In the genomic region with DNA sequence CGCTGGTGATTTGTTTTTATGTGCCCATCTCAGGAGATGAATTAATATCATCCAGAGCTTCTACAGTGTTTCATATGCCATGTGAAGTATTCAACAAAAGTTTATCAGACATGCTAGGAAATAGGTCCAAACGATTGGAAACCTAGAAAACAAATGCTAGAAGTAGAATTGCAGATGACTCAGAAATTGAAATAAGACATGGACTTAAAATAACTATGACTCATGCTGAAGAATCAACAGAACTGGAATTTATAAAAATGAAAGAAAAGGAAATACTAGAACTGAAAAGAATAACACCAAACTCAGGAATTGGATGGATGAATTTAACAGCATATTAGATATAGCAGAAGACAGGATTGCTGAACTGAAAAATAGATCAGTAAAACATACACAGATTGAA, we compare ENCODE assay signal across 17 cellular contexts.
DNase-seq lines count a peak whose midpoint lies in the region; ATAC-seq, FAIRE-seq and TF ChIP-seq lines count a peak whose summit lies in the region.
"Had no signal": no experiment of that assay in that cellular context is flagged by ENCODE, and none has a peak within 500 bp of the region (broad histone marks: within the 10 kb centered on the region; RNA-seq: fewer than 3 reads in every experiment).

No MANE protein-coding gene starts in this region.

- TF ChIP-seq CTCF in epithelial cell of esophagus (IDR thresholded peaks at IDR 0.05; ENCODE audit: insufficient read depth, low read depth, low read length, missing control alignments) (no peak), osteocyte (IDR thresholded peaks at IDR 0.05) (no peak)

- no peaks in the 10 kb centered on the region for H3K36me3 Mint-ChIP-seq in osteocyte (ENCODE audit: unreplicated experiment)
- H3K36me3 Mint-ChIP-seq: activated naive CD4-positive, alpha-beta T cell treated with anti-CD3 and anti-CD28 coated beads, Interleukin-2, amount 50 U/mL, for 24 hours; CD4-positive, alpha-beta memory T cell had no signal

- no peak for FAIRE-seq in RCC 7860 (lab: Jason Lieb, UNC)
- FAIRE-seq: K562, small intestine had no signal

- no peaks in the 10 kb centered on the region for H3K9me3 ChIP-seq in neuronal stem cell (replicated peaks in 1 of 2; ENCODE audit: control insufficient read depth in 2 of 2, insufficient read depth in 1 of 2, low read depth in 1 of 2, low read length in 2 of 2)
- H3K9me3 ChIP-seq: suprapubic skin had no signal

- H3K4me3 ChIP-seq in epithelial cell of esophagus (ENCODE audit: low read length) = no peak overlapping the region
- H3K4me3 ChIP-seq in neuronal stem cell (ENCODE audit: low read length in 2 of 2) = no peak overlapping the region
- H3K4me3 ChIP-seq: heart right ventricle, K562, suprapubic skin had no signal

- H3K4me1 Mint-ChIP-seq in osteocyte (ENCODE audit: unreplicated experiment) = peaks cover 22% of the 10 kb centered on the region
- H3K4me1 Mint-ChIP-seq: activated naive CD4-positive, alpha-beta T cell treated with anti-CD3 and anti-CD28 coated beads, Interleukin-2, amount 50 U/mL, for 24 hours; CD4-positive, alpha-beta memory T cell; nephron progenitor cell had no signal

- peak overlapping the region; percentile 12 for H3K4me3 Mint-ChIP-seq in osteocyte (ENCODE audit: unreplicated experiment)
- H3K4me3 Mint-ChIP-seq: activated naive CD4-positive, alpha-beta T cell treated with anti-CD3 and anti-CD28 coated beads, Interleukin-2, amount 50 U/mL, for 24 hours; CD4-positive, alpha-beta memory T cell; nephron progenitor cell had no signal

- no peak overlapping the region for H3K4me2 ChIP-seq in neuronal stem cell (ENCODE audit: insufficient read depth, low read length, poor library complexity, severe bottlenecking)

- H2BK120ac ChIP-seq in neuronal stem cell (ENCODE audit: low read depth, low read length) = no peak overlapping the region

- DNase-seq in GM04504 (ENCODE audit: low read depth) (peak; percentile 13), RCC 7860 (ENCODE audit: low spot score) (peak; percentile 42), epithelial cell of esophagus (ENCODE audit: low read depth) (peak; percentile 51), osteocyte (ENCODE audit: extremely low spot score, unreplicated experiment) (no peak), neuronal stem cell (ENCODE audit: low spot score) (no peak), NCI-H2107 treated with DMSO at 0.1 percent for 48 hours (lab: John Stamatoyannopoulos, UW; ENCODE audit: unreplicated experiment) (no peak), iPS-NIHi11 (ENCODE audit: low spot score) (no peak)
- DNase-seq: CD4-positive, alpha-beta memory T cell; heart right ventricle; NCI-H2029; nephron progenitor cell; small intestine; WERI-Rb-1 had no signal

- no peaks in the 10 kb centered on the region for H3K4me1 ChIP-seq in neuronal stem cell (ENCODE audit: control insufficient read depth in 2 of 2, insufficient read depth in 1 of 2, low read depth in 1 of 2, low read length in 2 of 2)
- H3K4me1 ChIP-seq: heart right ventricle, suprapubic skin had no signal

- H2AFZ ChIP-seq in neuronal stem cell (ENCODE audit: low read length) = no peak overlapping the region

- no peak overlapping the region for H2BK12ac ChIP-seq in neuronal stem cell (ENCODE audit: low read length)

- peaks cover 5% of the 10 kb centered on the region for H3K9me3 Mint-ChIP-seq in osteocyte (ENCODE audit: unreplicated experiment)

- no peak overlapping the region for H2AK5ac ChIP-seq in neuronal stem cell (ENCODE audit: low read depth, low read length)

- no peak overlapping the region for H2BK15ac ChIP-seq in neuronal stem cell (ENCODE audit: low read length)

- H3K27ac Mint-ChIP-seq in osteocyte (ENCODE audit: unreplicated experiment) = peak overlapping the region; percentile 64
- H3K27ac Mint-ChIP-seq: activated naive CD4-positive, alpha-beta T cell treated with anti-CD3 and anti-CD28 coated beads, Interleukin-2, amount 50 U/mL, for 24 hours; CD4-positive, alpha-beta memory T cell; nephron progenitor cell had no signal

- no peaks in the 10 kb centered on the region for H3K79me1 ChIP-seq in neuronal stem cell (ENCODE audit: low read depth, low read length)

- no peaks in the 10 kb centered on the region for H3K27me3 ChIP-seq in neuronal stem cell (ENCODE audit: control insufficient read depth in 3 of 3, insufficient read depth in 3 of 3, low read depth in 1 of 3, low read length in 3 of 3)
- H3K27me3 ChIP-seq: heart right ventricle, suprapubic skin had no signal

- H3K23ac ChIP-seq in neuronal stem cell (ENCODE audit: low read depth, low read length, poor library complexity) = no peak overlapping the region

- WGBS in neuronal stem cell (ENCODE audit: extremely low coverage in 2 of 2, insufficient read length in 2 of 2, insufficient replicate concordance in 1 of 2), 2 donors = no CpG with 5 or more reads among the region's 2 CpGs

- H3K18ac ChIP-seq in neuronal stem cell (ENCODE audit: low read length) = no peak overlapping the region

- no peak for ATAC-seq in GM21526 (IDR thresholded peaks at IDR 0.05; ENCODE audit: low FRiP score, unreplicated experiment)
- ATAC-seq: heart right ventricle, K562 had no signal

- no peak overlapping the region for H2BK5ac ChIP-seq in neuronal stem cell (ENCODE audit: low read length)

- no peaks in the 10 kb centered on the region for H3K36me3 ChIP-seq in neuronal stem cell (replicated peaks in 1 of 2; ENCODE audit: control insufficient read depth in 2 of 2, insufficient read depth in 2 of 2, low read length in 2 of 2)
- H3K36me3 ChIP-seq: heart right ventricle, suprapubic skin, WERI-Rb-1 had no signal

- H3K27me3 Mint-ChIP-seq in osteocyte (ENCODE audit: unreplicated experiment) = no peaks in the 10 kb centered on the region
- H3K27me3 Mint-ChIP-seq: activated naive CD4-positive, alpha-beta T cell treated with anti-CD3 and anti-CD28 coated beads, Interleukin-2, amount 50 U/mL, for 24 hours had no signal

- no peak overlapping the region for H3K14ac ChIP-seq in neuronal stem cell (ENCODE audit: low read length)

- no peak overlapping the region for H4K8ac ChIP-seq in neuronal stem cell (ENCODE audit: low read depth, low read length)

- H3K9ac ChIP-seq in neuronal stem cell (ENCODE audit: low read depth, low read length, poor library complexity) = no peak overlapping the region

- no peak overlapping the region for H3K27ac ChIP-seq in neuronal stem cell (replicated peaks; ENCODE audit: low read length)
- H3K27ac ChIP-seq: heart right ventricle, suprapubic skin, WERI-Rb-1 had no signal

- H4K91ac ChIP-seq in neuronal stem cell (ENCODE audit: low read depth, low read length, poor library complexity) = no peak overlapping the region

- no peak overlapping the region for H3K4ac ChIP-seq in neuronal stem cell (ENCODE audit: low read length)

Comparison
In these comparisons a context has a peak if more than half of its experiments do, and no peak if none do; other contexts are left out.
1. DNase-seq: peak in GM04504 (single experiment), RCC 7860 (single experiment) and epithelial cell of esophagus (single experiment); none in osteocyte (single experiment), neuronal stem cell (single experiment), NCI-H2107 treated with DMSO at 0.1 percent for 48 hours (single experiment) and iPS-NIHi11 (single experiment).